Comparison of ENCODE assay signal across 11 cellular contexts in the genomic region with DNA sequence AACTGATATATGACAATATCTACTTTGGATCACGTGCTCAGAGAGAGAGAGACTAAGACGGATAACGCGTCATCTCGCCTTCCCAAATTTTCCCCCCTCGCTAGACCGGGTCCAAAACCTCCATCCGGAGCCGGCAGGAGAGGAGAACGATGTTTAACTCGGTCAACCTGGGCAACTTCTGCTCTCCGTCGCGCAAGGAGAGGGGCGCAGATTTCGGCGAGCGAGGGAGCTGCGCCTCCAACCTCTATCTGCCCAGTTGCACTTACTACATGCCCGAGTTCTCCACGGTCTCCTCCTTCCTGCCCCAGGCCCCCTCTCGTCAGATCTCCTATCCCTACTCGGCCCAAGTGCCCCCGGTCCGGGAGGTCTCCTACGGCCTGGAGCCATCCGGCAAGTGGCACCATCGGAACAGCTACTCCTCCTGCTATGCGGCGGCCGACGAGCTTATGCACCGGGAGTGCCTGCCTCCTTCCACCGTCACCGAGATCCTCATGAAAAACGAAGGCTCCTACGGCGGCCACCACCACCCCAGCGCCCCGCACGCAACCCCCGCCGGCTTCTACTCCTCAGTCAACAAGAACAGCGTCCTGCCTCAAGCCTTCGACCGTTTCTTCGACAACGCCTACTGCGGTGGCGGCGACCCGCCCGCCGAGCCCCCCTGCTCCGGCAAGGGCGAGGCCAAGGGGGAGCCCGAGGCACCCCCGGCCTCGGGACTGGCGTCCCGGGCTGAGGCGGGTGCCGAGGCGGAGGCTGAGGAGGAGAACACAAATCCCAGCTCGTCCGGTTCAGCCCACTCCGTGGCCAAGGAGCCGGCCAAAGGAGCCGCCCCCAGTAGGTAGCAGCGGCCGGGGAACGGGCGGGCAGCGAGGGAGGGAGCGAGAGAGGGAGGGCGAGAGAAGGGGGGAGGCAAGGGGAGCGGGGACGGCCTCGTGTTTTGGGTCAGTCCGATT. TPM values are rescaled to one million over a fixed set of nuclear protein-coding genes. Genes with fewer than 3 reads are reported as not detected.
DNase-seq lines count a peak whose midpoint lies in the region; ATAC-seq and TF ChIP-seq lines count a peak whose summit lies in the region.
"Had no signal": no experiment of that assay in that cellular context is flagged by ENCODE, and none has a peak within 500 bp of the region (broad histone marks: within the 10 kb centered on the region; RNA-seq: fewer than 3 reads in every experiment).

Gene HOXC11 (plus strand): TSS at position 34 of the 950 bp plus-strand sequence. CDS start 116 bp downstream, at position 150.

- H3K27ac ChIP-seq in iPS-18a (ENCODE audit: low read length): no peak within 1 kb of the TSS
- H3K27ac ChIP-seq in suprapubic skin: peak within 1 kb of the TSS; percentile 84
- H3K27ac ChIP-seq: C4-2B had no signal

- ATAC-seq in SK-N-SH treated with all-trans-retinoic acid at 6 μM for 48 hours: peak; percentile 11
- no peak for ATAC-seq in HG02571 (IDR thresholded peaks at IDR 0.05; ENCODE audit: unreplicated experiment)
- ATAC-seq in HG02885 (IDR thresholded peaks at IDR 0.05; ENCODE audit: poor library complexity, unreplicated experiment): no peak

- TF ChIP-seq POLR2A in suprapubic skin (IDR thresholded peaks at IDR 0.05): no peak

- peaks cover 94% of the 10 kb centered on the region for H3K27me3 Mint-ChIP-seq in activated T-cell treated with anti-CD3 and anti-CD28 coated beads, Interleukin-2, amount 50 U/mL, for 24 hours

- H3K27ac Mint-ChIP-seq in activated T-cell treated with anti-CD3 and anti-CD28 coated beads, Interleukin-2, amount 50 U/mL, for 24 hours: peak within 1 kb of the TSS; percentile 78
- H3K27ac Mint-ChIP-seq: progenitor cell of endocrine pancreas had no signal

- H3K36me3 ChIP-seq in iPS-18a (ENCODE audit: control insufficient read depth, low read depth, low read length) (no peaks in the 10 kb centered on the region), suprapubic skin (no peaks in the 10 kb centered on the region)

- H3K27me3 ChIP-seq in iPS-18a (ENCODE audit: control insufficient read depth, insufficient read depth, low read length) (peaks cover 100% of the 10 kb centered on the region), suprapubic skin (peaks cover 90% of the 10 kb centered on the region)

- H3K4me3 Mint-ChIP-seq in activated T-cell treated with anti-CD3 and anti-CD28 coated beads, Interleukin-2, amount 50 U/mL, for 24 hours: peak within 1 kb of the TSS; percentile 41

- TF ChIP-seq EP300 in suprapubic skin (IDR thresholded peaks at IDR 0.05): no peak

- no peak within 1 kb of the TSS for H3K9ac ChIP-seq in iPS-18a (ENCODE audit: low read length)

- H3K36me3 Mint-ChIP-seq in activated T-cell treated with anti-CD3 and anti-CD28 coated beads, Interleukin-2, amount 50 U/mL, for 24 hours (ENCODE audit: low read depth): no peaks in the 10 kb centered on the region

- TF ChIP-seq CTCF in suprapubic skin (IDR thresholded peaks at IDR 0.05): no peak

- no peaks in the 10 kb centered on the region for H3K9me3 ChIP-seq in iPS-18a (ENCODE audit: control insufficient read depth, low read depth, low read length)
- H3K9me3 ChIP-seq in suprapubic skin: no peaks in the 10 kb centered on the region

- H3K4me3 ChIP-seq in iPS-18a (ENCODE audit: low read length) (peak within 1 kb of the TSS; percentile 13), suprapubic skin (peak within 1 kb of the TSS; percentile 65)

- H3K4me1 ChIP-seq in iPS-18a (ENCODE audit: control insufficient read depth, low read depth, low read length) (peaks cover 7% of the 10 kb centered on the region), suprapubic skin (peaks cover 58% of the 10 kb centered on the region)

- no peaks in the 10 kb centered on the region for H3K9me3 Mint-ChIP-seq in activated T-cell treated with anti-CD3 and anti-CD28 coated beads, Interleukin-2, amount 50 U/mL, for 24 hours

- 3% methylated on average over 32 of the region's 80 CpGs for WGBS in suprapubic skin

- no peak for DNase-seq in activated T-cell treated with anti-CD3 and anti-CD28 coated beads, Interleukin-2, amount 50 U/mL, for 24 hours
- no peak for DNase-seq in activated T-cell treated with anti-CD3 and anti-CD28 coated beads for 4 hours
- DNase-seq in suprapubic skin (ENCODE audit: low spot score in 2 of 2): no peak
- no peak for DNase-seq in HT-29 (ENCODE audit: low spot score)
- DNase-seq: effector memory CD4-positive, alpha-beta T cell had no signal

- peaks cover 20% of the 10 kb centered on the region for H3K4me1 Mint-ChIP-seq in activated T-cell treated with anti-CD3 and anti-CD28 coated beads, Interleukin-2, amount 50 U/mL, for 24 hours (ENCODE audit: low read depth)

TF ChIP-seq in SK-N-SH treated with all-trans-retinoic acid at 6 μM for 48 hours, 23 proteins besides CTCF, POLR2A, EP300 and RAD21:
- TF ChIP-seq POU6F1 (CRISPR knock-in tag; IDR thresholded peaks at IDR 0.05; ENCODE audit: borderline replicate concordance, low read depth) (no peak), ZFP3 (CRISPR knock-in tag; IDR thresholded peaks at IDR 0.05) (no peak), ZNF8 (CRISPR knock-in tag; IDR thresholded peaks at IDR 0.05) (no peak)

RNA-seq across cellular contexts. Expression of gene HOXC11, which starts in this region (rescaled TPM):
- total RNA-seq in suprapubic skin: 1 to 10 TPM; 3.1 to 3.7 (median 3.5) TPM
- not detected in 2 replicates for total RNA-seq in HT-29 (2014; rRNA removed; shearing (Covaris generic))
- total RNA-seq: progenitor cell of endocrine pancreas had no signal
